Comparison of ENCODE assay signal across 28 cellular contexts in genomic region chr6:105292689-105293339, GRCh38.
"Had no signal": no experiment of that assay in that cellular context is flagged by ENCODE, and none has a peak within 500 bp of the region (broad histone marks: within the 10 kb centered on the region; RNA-seq: fewer than 3 reads in every experiment).

No MANE protein-coding gene starts in this region.

- H3K9me3 ChIP-seq: right atrium auricular region, thoracic aorta had no signal

- H3K4me1 Mint-ChIP-seq: brain, neural progenitor cell had no signal

- DNase-seq: activated CD8-positive, alpha-beta memory T cell treated with anti-CD3 and anti-CD28 coated beads, Interleukin-2, amount 10 ng/mL, durations not matched to agents 7 days and 5 days; activated CD8-positive, alpha-beta T cell treated with anti-CD3 and anti-CD28 coated beads, Interleukin-2, amount 10 ng/mL, durations not matched to agents 7 days and 5 days; activated effector memory CD4-positive, alpha-beta T cell treated with Interleukin-2 at 50 U/mL for 16 hours; activated naive CD4-positive, alpha-beta T cell treated with Interleukin-2 at 50 U/mL for 16 hours; activated T-cell treated with anti-CD3 and anti-CD28 coated beads, Interleukin-2, amount 50 U/mL, for 72 hours; anterior cingulate cortex; cortex of kidney; head of caudate nucleus; hippocampal formation; kidney; left colon; mammary epithelial cell; naive B cell; occipital lobe; stimulated activated CD4-positive, alpha-beta T cell treated with anti-CD3 and anti-CD28 coated beads, Interleukin-1b, Interleukin-23, amount 100 ng/mL, for 48 hours; stimulated activated naive CD4-positive, alpha-beta T cell; T-cell; T-helper 9 cell; WERI-Rb-1 had no signal

- H3K27me3 Mint-ChIP-seq: activated CD8-positive, alpha-beta memory T cell treated with anti-CD3 and anti-CD28 coated beads, Interleukin-2, amount 10 ng/mL, durations not matched to agents 7 days and 5 days; activated naive CD8-positive, alpha-beta T cell; brain; naive B cell; T-cell had no signal

- ATAC-seq: activated CD4-positive, CD25-positive, alpha-beta regulatory T cell treated with anti-CD3 and anti-CD28 coated beads, Interleukin-2, amount 50 U/mL, for 24 hours; activated CD8-positive, alpha-beta memory T cell treated with anti-CD3 and anti-CD28 coated beads, Interleukin-2, amount 10 ng/mL, durations not matched to agents 7 days and 5 days; activated CD8-positive, alpha-beta T cell treated with anti-CD3 and anti-CD28 coated beads, Interleukin-2, amount 10 ng/mL, durations not matched to agents 7 days and 5 days; activated T-cell treated with anti-CD3 and anti-CD28 coated beads, Interleukin-2, amount 50 U/mL, for 72 hours; left colon had no signal

- H3K4me1 ChIP-seq: parathyroid adenoma, right atrium auricular region had no signal

- H3K27me3 ChIP-seq: neural progenitor cell, right atrium auricular region had no signal

- H3K4me3 ChIP-seq: neural progenitor cell, right atrium auricular region, smooth muscle cell, thoracic aorta had no signal

- H3K27ac Mint-ChIP-seq: activated CD8-positive, alpha-beta memory T cell treated with anti-CD3 and anti-CD28 coated beads, Interleukin-2, amount 10 ng/mL, durations not matched to agents 7 days and 5 days; activated CD8-positive, alpha-beta T cell treated with anti-CD3 and anti-CD28 coated beads, Interleukin-2, amount 10 ng/mL, durations not matched to agents 7 days and 5 days; activated naive CD8-positive, alpha-beta T cell; activated T-cell treated with anti-CD3 and anti-CD28 coated beads, Interleukin-2, amount 50 U/mL, for 72 hours; brain; mesothelial cell of epicardium; neural progenitor cell; T-cell had no signal

- H3K36me3 ChIP-seq: neural progenitor cell, thoracic aorta, WERI-Rb-1 had no signal

- H3K9me3 Mint-ChIP-seq: activated T-cell treated with anti-CD3 and anti-CD28 coated beads, Interleukin-2, amount 50 U/mL, for 72 hours; T-cell had no signal

- H3K27ac ChIP-seq: parathyroid adenoma, right atrium auricular region, thoracic aorta, WERI-Rb-1 had no signal

- H3K4me3 Mint-ChIP-seq: activated CD8-positive, alpha-beta memory T cell treated with anti-CD3 and anti-CD28 coated beads, Interleukin-2, amount 10 ng/mL, durations not matched to agents 7 days and 5 days; activated CD8-positive, alpha-beta T cell treated with anti-CD3 and anti-CD28 coated beads, Interleukin-2, amount 10 ng/mL, durations not matched to agents 7 days and 5 days; activated naive CD8-positive, alpha-beta T cell; activated T-cell treated with anti-CD3 and anti-CD28 coated beads, Interleukin-2, amount 50 U/mL, for 72 hours; brain; mesothelial cell of epicardium; naive B cell; neural progenitor cell; T-cell had no signal
